In genomic region chr13:51488212-51488611, GRCh38 we compare ENCODE assay signal across 19 cellular contexts. TPM values are rescaled to one million over a fixed set of nuclear protein-coding genes. Genes with fewer than 3 reads are reported as not detected.
A peak's percentile ranks its signal among the peaks of the same experiment; 100 is the strongest.
DNase-seq lines count a peak whose midpoint lies in the region; ATAC-seq, FAIRE-seq and TF ChIP-seq lines count a peak whose summit lies in the region.
"Had no signal": no experiment of that assay in that cellular context is flagged by ENCODE, and none has a peak within 500 bp of the region (broad histone marks: within the 10 kb centered on the region; RNA-seq: fewer than 3 reads in every experiment).

No MANE protein-coding gene starts in this region.

- H3K79me2 ChIP-seq in mammary epithelial cell (ENCODE audit: insufficient read depth, low read length) (no peaks in the 10 kb centered on the region), keratinocyte (ENCODE audit: control insufficient read depth, insufficient read depth, low read length) (no peaks in the 10 kb centered on the region)

- H3K9me3 Mint-ChIP-seq in activated T-helper 17 cell treated with anti-CD3 and anti-CD28 coated beads, Interleukin-2, amount 50 U/mL, for 72 hours = no peaks in the 10 kb centered on the region
- no peaks in the 10 kb centered on the region for H3K9me3 Mint-ChIP-seq in natural killer cell treated with Interleukin-12 subunit alpha and Interleukin-12 subunit beta and Interleukin-15 and Interleukin-18, amount 100 ng/mL, for 72 hours

- no peak overlapping the region for H3K4me3 Mint-ChIP-seq in activated T-helper 17 cell treated with anti-CD3 and anti-CD28 coated beads, Interleukin-2, amount 50 U/mL, for 72 hours
- no peak overlapping the region for H3K4me3 Mint-ChIP-seq in natural killer cell treated with Interleukin-12 subunit alpha and Interleukin-12 subunit beta and Interleukin-15 and Interleukin-18, amount 100 ng/mL, for 72 hours
- H3K4me3 Mint-ChIP-seq: CD4-positive, alpha-beta T cell; H9 had no signal

- CTCF ChIA-PET in mammary epithelial cell (lab: Charles Lee; ENCODE audit: low non-redundant PET) = no interaction called here

- H3K4me1 Mint-ChIP-seq in activated T-helper 17 cell treated with anti-CD3 and anti-CD28 coated beads, Interleukin-2, amount 50 U/mL, for 72 hours = no peaks in the 10 kb centered on the region
- no peaks in the 10 kb centered on the region for H3K4me1 Mint-ChIP-seq in natural killer cell treated with Interleukin-12 subunit alpha and Interleukin-12 subunit beta and Interleukin-15 and Interleukin-18, amount 100 ng/mL, for 72 hours (ENCODE audit: low read depth in 2 of 2)
- H3K4me1 Mint-ChIP-seq: H9 had no signal

- FAIRE-seq in keratinocyte (lab: Jason Lieb, UNC) = peak; percentile 95
- FAIRE-seq: A549, D721Med, G401.6, GM12891, GM19239, H1 had no signal

- DNase-seq in mammary epithelial cell (peak; percentile 40), breast epithelium (ENCODE audit: low spot score in 2 of 2) (no peak), epithelial cell of prostate (ENCODE audit: low read depth, low spot score) (peak; percentile 27), keratinocyte (ENCODE audit: low read depth, low spot score) (no peak), NCI-H748 treated with DMSO at 0.1 percent for 48 hours (lab: John Stamatoyannopoulos, UW) (no peak)
- no peak for DNase-seq in natural killer cell treated with Interleukin-12 subunit alpha and Interleukin-12 subunit beta and Interleukin-15 and Interleukin-18, amount 100 ng/mL, for 72 hours (ENCODE audit: low spot score)
- DNase-seq: AML-193; Caco-2; CD4-positive, alpha-beta T cell; H9 had no signal

- no peaks in the 10 kb centered on the region for H3K36me3 Mint-ChIP-seq in activated T-helper 17 cell treated with anti-CD3 and anti-CD28 coated beads, Interleukin-2, amount 50 U/mL, for 72 hours (ENCODE audit: low read depth)
- H3K36me3 Mint-ChIP-seq in natural killer cell treated with Interleukin-12 subunit alpha and Interleukin-12 subunit beta and Interleukin-15 and Interleukin-18, amount 100 ng/mL, for 72 hours = peaks cover 11% of the 10 kb centered on the region

- no peaks in the 10 kb centered on the region for H4K20me1 ChIP-seq in mammary epithelial cell (ENCODE audit: insufficient read depth, low read length)
- no peaks in the 10 kb centered on the region for H4K20me1 ChIP-seq in keratinocyte (ENCODE audit: control insufficient read depth, extremely low read depth, insufficient read depth, low read length)

- H3K36me3 ChIP-seq in mammary epithelial cell (ENCODE audit: insufficient read depth, low read length) (no peaks in the 10 kb centered on the region), breast epithelium (no peaks in the 10 kb centered on the region), keratinocyte (ENCODE audit: control insufficient read depth in 2 of 2, extremely low read depth in 1 of 2, insufficient read depth in 2 of 2, low read length in 2 of 2) (no peaks in the 10 kb centered on the region)

- no peak for TF ChIP-seq POLR2A in breast epithelium (IDR thresholded peaks at IDR 0.05)

- no peak overlapping the region for H3K9ac ChIP-seq in mammary epithelial cell (ENCODE audit: insufficient read depth, low read length)
- no peak overlapping the region for H3K9ac ChIP-seq in keratinocyte (ENCODE audit: control insufficient read depth, extremely low read depth, insufficient read depth, low read length)

- TF ChIP-seq CTCF in mammary epithelial cell (conservative IDR thresholded peaks at IDR 0.05 in 1 of 2, IDR thresholded peaks at IDR 0.05 in 1 of 2; ENCODE audit: extremely low read depth in 1 of 2, insufficient read depth in 1 of 2, low read depth in 1 of 2, low read length in 2 of 2) (no peak), breast epithelium (IDR thresholded peaks at IDR 0.05) (no peak), keratinocyte (optimal IDR thresholded peaks at IDR 0.05 in 1 of 3, IDR thresholded peaks at IDR 0.05 in 1 of 3, conservative IDR thresholded peaks at IDR 0.05 in 1 of 3; ENCODE audit: extremely low read depth in 1 of 3, insufficient read depth in 2 of 3, low read length in 3 of 3) (no peak)

- H3K4me2 ChIP-seq in mammary epithelial cell (ENCODE audit: insufficient read depth, low read depth, low read length) = no peak overlapping the region
- H3K4me2 ChIP-seq in keratinocyte (ENCODE audit: control insufficient read depth, extremely low read depth, insufficient read depth, low read depth, low read length) = peak overlapping the region; percentile 3
- H3K4me2 ChIP-seq: A549 had no signal

- H3K4me3 ChIP-seq in mammary epithelial cell (replicated peaks in 1 of 3; ENCODE audit: insufficient read depth in 1 of 3, low read depth in 2 of 3, low read length in 3 of 3) = no peak overlapping the region
- no peak overlapping the region for H3K4me3 ChIP-seq in breast epithelium
- no peak overlapping the region for H3K4me3 ChIP-seq in keratinocyte (ENCODE audit: control insufficient read depth in 2 of 3, extremely low read depth in 1 of 3, insufficient read depth in 2 of 3, low read depth in 1 of 3, low read length in 3 of 3)
- H3K4me3 ChIP-seq: A549 had no signal

- dilution Hi-C loops in mammary epithelial cell (cut with HindIII; ENCODE audit: low sequenced_read_pairs) (no loop called here), keratinocyte (cut with MboI; ENCODE audit: extremely low pct_ligation_motif_present, low sequenced_read_pairs) (no loop called here)

- H3K27ac ChIP-seq in mammary epithelial cell (ENCODE audit: insufficient read depth, low read depth, low read length) = no peak overlapping the region
- no peak overlapping the region for H3K27ac ChIP-seq in breast epithelium
- H3K27ac ChIP-seq in epithelial cell of prostate = no peak overlapping the region
- H3K27ac ChIP-seq in keratinocyte (ENCODE audit: control insufficient read depth, insufficient read depth, low read length) = no peak overlapping the region
- H3K27ac ChIP-seq: 22Rv1, A549, C4-2B had no signal

- no peak for ATAC-seq in activated T-helper 17 cell treated with anti-CD3 and anti-CD28 coated beads, Interleukin-2, amount 50 U/mL, for 72 hours (replicated peaks)
- ATAC-seq in natural killer cell treated with Interleukin-12 subunit alpha and Interleukin-12 subunit beta and Interleukin-15 and Interleukin-18, amount 100 ng/mL, for 72 hours = no peak
- ATAC-seq: A549 had no signal

- H3K27me3 ChIP-seq in mammary epithelial cell (ENCODE audit: insufficient read depth, low read length) = no peaks in the 10 kb centered on the region
- no peaks in the 10 kb centered on the region for H3K27me3 ChIP-seq in breast epithelium
- H3K27me3 ChIP-seq in keratinocyte (ENCODE audit: control insufficient read depth, extremely low read depth, insufficient read depth, low read length) = no peaks in the 10 kb centered on the region

- peaks cover 4% of the 10 kb centered on the region for H3K4me1 ChIP-seq in mammary epithelial cell (ENCODE audit: insufficient read depth, low read length)
- no peaks in the 10 kb centered on the region for H3K4me1 ChIP-seq in breast epithelium
- peaks cover 10% of the 10 kb centered on the region for H3K4me1 ChIP-seq in keratinocyte (ENCODE audit: control insufficient read depth, extremely low read depth, insufficient read depth, low read length)
- H3K4me1 ChIP-seq: A549, Caco-2 had no signal

- no peaks in the 10 kb centered on the region for H3K9me1 ChIP-seq in keratinocyte (ENCODE audit: control insufficient read depth, extremely low read depth, insufficient read depth, low read length)

- 6% methylated on average over 2 of the region's 2 CpGs for WGBS in mammary epithelial cell (ENCODE audit: low coverage, missing lambda C conversion rate)

- BruUV-seq in mammary epithelial cell (replicated peaks; lab: Mats Ljungman, UMichigan) = no TSS peak

- in situ Hi-C loops in mammary epithelial cell (cut with MboI; ENCODE audit: low sequenced_read_pairs in 2 of 2) = no loop called here

- H2AFZ ChIP-seq in mammary epithelial cell (ENCODE audit: low read depth, low read length) (no peak overlapping the region), keratinocyte (ENCODE audit: control insufficient read depth, low read length) (no peak overlapping the region)

- H3K27ac Mint-ChIP-seq in activated T-helper 17 cell treated with anti-CD3 and anti-CD28 coated beads, Interleukin-2, amount 50 U/mL, for 72 hours = no peak overlapping the region
- no peak overlapping the region for H3K27ac Mint-ChIP-seq in natural killer cell treated with Interleukin-12 subunit alpha and Interleukin-12 subunit beta and Interleukin-15 and Interleukin-18, amount 100 ng/mL, for 72 hours
- H3K27ac Mint-ChIP-seq: CD4-positive, alpha-beta T cell; H9 had no signal

- intact Hi-C loops in mammary epithelial cell (cut with micrococcal nuclease) (no loop called here), breast epithelium (cut with DNase I; ENCODE audit: low total_unique reads) (no loop called here)

- no peaks in the 10 kb centered on the region for H3K27me3 Mint-ChIP-seq in activated T-helper 17 cell treated with anti-CD3 and anti-CD28 coated beads, Interleukin-2, amount 50 U/mL, for 72 hours
- no peaks in the 10 kb centered on the region for H3K27me3 Mint-ChIP-seq in natural killer cell treated with Interleukin-12 subunit alpha and Interleukin-12 subunit beta and Interleukin-15 and Interleukin-18, amount 100 ng/mL, for 72 hours
- H3K27me3 Mint-ChIP-seq: CD4-positive, alpha-beta T cell had no signal

- H3K9me3 ChIP-seq in mammary epithelial cell (replicated peaks; ENCODE audit: insufficient read depth, low read length) (no peaks in the 10 kb centered on the region), breast epithelium (no peaks in the 10 kb centered on the region), keratinocyte (ENCODE audit: control insufficient read depth, low read depth, low read length) (no peaks in the 10 kb centered on the region)
- H3K9me3 ChIP-seq: A549, Caco-2 had no signal

RNA-seq across cellular contexts. Expression of gene INTS6, which starts 35.4 kb away (rescaled TPM):
- total RNA-seq in mammary epithelial cell (10 to 100 TPM; 57.8 to 65.7 TPM), breast epithelium (10 to 100 TPM; 31.2 to 76.7 (median 50.5) TPM)
- polyA plus RNA-seq in mammary epithelial cell (17.4 TPM), keratinocyte (17.8 to 44.2 TPM (median 36.0 TPM) in 3 replicates)
- polyA minus RNA-seq in mammary epithelial cell (106 TPM), keratinocyte (28.4 to 171 TPM (median 142 TPM) in 3 replicates)
- 97.6 TPM for polyA plus RNA-seq in keratinocyte (2011; ENCODE audit: low read depth)
- polyA plus RNA-seq in keratinocyte (2011; cell fraction: cytosol; rRNA removed) = 17.0 and 64.7 TPM in 2 replicates
- 62.8 and 67.5 TPM in 2 replicates for polyA plus RNA-seq in keratinocyte (2011; cell fraction: nucleus; rRNA removed)
- polyA plus RNA-seq in keratinocyte (2012; ENCODE audit: low replicate concordance) = 16.8 and 33.2 TPM in 2 replicates
- polyA minus RNA-seq in keratinocyte (2011; cell fraction: cytosol; rRNA and poly(A)+ RNA removed) = 30.3 TPM
- 79.8 and 174 TPM in 2 replicates for polyA minus RNA-seq in keratinocyte (2011; cell fraction: nucleus; rRNA and poly(A)+ RNA removed)
- 10 to 100 TPM; 54.2 to 69.4 TPM for total RNA-seq in activated T-helper 17 cell treated with anti-CD3 and anti-CD28 coated beads, Interleukin-2, amount 50 U/mL, for 72 hours
- 10 to 100 TPM; 66.1 to 92.3 TPM for total RNA-seq in natural killer cell treated with Interleukin-12 subunit alpha and Interleukin-12 subunit beta and Interleukin-15 and Interleukin-18, amount 100 ng/mL, for 72 hours

Comparison
In these comparisons a context has a peak if more than half of its experiments do, and no peak if none do; other contexts are left out.
1. DNase-seq: peak in mammary epithelial cell (single experiment) and epithelial cell of prostate (single experiment); none in breast epithelium (0 of 2), keratinocyte (single experiment), natural killer cell treated with Interleukin-12 subunit alpha and Interleukin-12 subunit beta and Interleukin-15 and Interleukin-18, amount 100 ng/mL, for 72 hours (single experiment) and NCI-H748 treated with DMSO at 0.1 percent for 48 hours (single experiment).